20 cellular contexts compared by ENCODE assay signal in the genomic region with DNA sequence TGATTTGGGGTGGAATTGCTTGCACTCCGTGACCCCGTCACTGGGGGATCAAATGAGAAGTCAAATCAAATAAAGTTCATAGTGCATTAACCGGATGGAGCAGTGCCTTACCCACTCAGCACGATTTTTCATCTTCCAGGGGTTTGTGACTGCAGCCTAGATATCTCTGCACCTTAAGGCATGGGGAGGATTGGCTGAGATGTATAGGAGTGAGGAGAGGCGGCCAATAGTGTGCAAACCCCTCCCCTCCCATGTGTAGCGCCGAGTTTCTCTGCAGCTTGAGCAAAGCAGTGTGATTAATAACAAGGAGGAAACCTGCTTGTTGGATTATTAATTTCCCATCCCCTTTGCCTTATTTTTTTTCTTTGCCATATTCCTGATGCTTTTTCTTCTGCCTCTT.
DNase-seq lines count a peak whose midpoint lies in the region; ATAC-seq lines count a peak whose summit lies in the region.
"Had no signal": no experiment of that assay in that cellular context is flagged by ENCODE, and none has a peak within 500 bp of the region (broad histone marks: within the 10 kb centered on the region; RNA-seq: fewer than 3 reads in every experiment).

No MANE protein-coding gene starts in this region.

- peak; percentile 54 for DNase-seq in NCI-H82 (lab: John Stamatoyannopoulos, UW)
- peak in 23 of 61 donors; percentile 5 to 81 (median 33) for DNase-seq in caudate nucleus (lab: John Stamatoyannopoulos, UW)
- DNase-seq in putamen (ENCODE audit: low spot score) = peak; percentile 55
- no peak for DNase-seq in DMS53 (lab: John Stamatoyannopoulos, UW)
- DNase-seq: 8988T; ACHN; AML-193; BE2C; CD4-positive, alpha-beta T cell; CD8-positive, alpha-beta memory T cell; DMS 273 treated with DMSO at 0.1 percent for 48 hours; DMS79 treated with DMSO at 0.1 percent for 48 hours; GM23248; H7; HCEC 1CT had no signal

- no peak for ATAC-seq in HG02588 (IDR thresholded peaks at IDR 0.05; ENCODE audit: unreplicated experiment)
- ATAC-seq in HG03095 (IDR thresholded peaks at IDR 0.05; ENCODE audit: unreplicated experiment) = no peak
- ATAC-seq: A549, GM12878 had no signal

- H3K27ac ChIP-seq in caudate nucleus (ENCODE audit: low read depth, low read length) = peak overlapping the region; percentile 44
- H3K27ac ChIP-seq: A549; BLaER1 treated with 17β-estradiol and CSF1 and Interleukin-3, amounts not matched to agents 10 nM and 100 nM; GM23248 had no signal
